33 cellular contexts compared by ENCODE assay signal in the genomic region with DNA sequence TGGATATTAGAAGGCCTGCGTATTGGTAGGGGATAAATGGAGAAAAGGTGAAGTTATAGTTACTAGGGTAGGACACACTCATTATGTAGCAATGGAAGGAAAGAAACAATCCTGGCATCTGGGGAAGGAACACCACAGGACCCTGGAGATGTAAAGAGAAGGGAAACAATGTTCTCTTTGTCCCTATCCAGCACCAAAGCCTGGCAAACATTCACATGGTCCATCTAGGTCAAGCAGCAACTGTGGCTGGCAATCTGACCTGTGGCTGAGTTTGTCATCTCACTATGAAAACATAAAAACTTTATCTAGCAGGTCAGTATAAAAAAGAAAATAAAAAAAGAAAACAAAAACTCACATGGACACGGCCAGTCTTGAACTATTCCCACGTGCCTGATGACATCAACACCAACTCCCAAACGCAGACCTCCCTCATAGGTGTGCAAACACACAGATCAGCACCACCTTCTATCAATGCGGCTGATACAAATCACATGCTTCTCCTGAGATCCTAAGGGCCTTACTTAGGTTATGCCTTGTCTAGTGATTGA. TPM values are rescaled to one million over a fixed set of nuclear protein-coding genes. Genes with fewer than 3 reads are reported as not detected.
A peak's percentile ranks its signal among the peaks of the same experiment; 100 is the strongest.
DNase-seq lines count a peak whose midpoint lies in the region; ATAC-seq, FAIRE-seq and TF ChIP-seq lines count a peak whose summit lies in the region.
"Had no signal": no experiment of that assay in that cellular context is flagged by ENCODE, and none has a peak within 500 bp of the region (broad histone marks: within the 10 kb centered on the region; RNA-seq: fewer than 3 reads in every experiment).

No MANE protein-coding gene starts in this region.

- H3K9me3 Mint-ChIP-seq in neural progenitor cell: peaks cover 2% of the 10 kb centered on the region
- H3K9me3 Mint-ChIP-seq: activated CD4-positive, alpha-beta T cell treated with anti-CD3 and anti-CD28 coated beads, Interleukin-2, amount 10 ng/mL, durations not matched to agents 24 days and 14 days; activated T-helper 1 cell treated with anti-CD3 and anti-CD28 coated beads, Interleukin-12 subunit alpha, Interleukin-12 subunit beta, Interleukin-2, Interleukin-4 antibody, amounts not matched to agents 30 ng/mL and 10 ng/mL and 1 ng/mL, durations not matched to agents 14 hours and 24 hours and 36 hours; central memory CD8-positive, alpha-beta T cell; natural killer cell treated with Interleukin-12 subunit alpha and Interleukin-12 subunit beta and Interleukin-15 and Interleukin-18, amount 100 ng/mL, for 72 hours; stimulated activated naive B cell treated with anti-CD40 and anti-IgM and Interleukin-4, amounts not matched to agents 10 μg/mL and 1 μg/mL and 100 μg/mL, for 72 hours had no signal

- H3K36me3 ChIP-seq in HepG2 (replicated peaks in 1 of 2; ENCODE audit: control insufficient read depth in 1 of 2, insufficient read depth in 2 of 2, low read length in 2 of 2): no peaks in the 10 kb centered on the region; a peak in 2 of 5 replicates
- H3K36me3 ChIP-seq in right lobe of liver: no peaks in the 10 kb centered on the region
- no peaks in the 10 kb centered on the region for H3K36me3 ChIP-seq in neural progenitor cell
- H3K36me3 ChIP-seq: transverse colon had no signal

- TF ChIP-seq POLR2A in HepG2 (IDR thresholded peaks at IDR 0.05; ENCODE audit: insufficient read depth in 1 of 2, low read depth in 2 of 2, low read length in 2 of 2) (no peak), right lobe of liver (IDR thresholded peaks at IDR 0.05) (no peak), H54 (IDR thresholded peaks at IDR 0.05; ENCODE audit: low read depth, low read length) (no peak)

- peak; percentile 80 for DNase-seq in HepG2 (ENCODE audit: low spot score)
- DNase-seq in right lobe of liver: no peak
- peak; percentile 84 for DNase-seq in globus pallidus (ENCODE audit: low spot score)
- no peak for DNase-seq in neural progenitor cell (ENCODE audit: low spot score)
- DNase-seq in KG1 (lab: John Stamatoyannopoulos, UW): no peak
- DNase-seq in RKO (ENCODE audit: low spot score): no peak
- DNase-seq in stimulated activated CD4-positive, alpha-beta T cell treated with anti-CD3 and anti-CD28 coated beads, Interleukin-15, amount 100 ng/mL, for 24 hours: no peak
- DNase-seq in H54 (ENCODE audit: insufficient read length, low spot score): no peak
- DNase-seq: activated CD4-positive, alpha-beta T cell treated with anti-CD3 and anti-CD28 coated beads, Interleukin-2, amount 10 ng/mL, durations not matched to agents 24 days and 14 days; activated naive CD4-positive, alpha-beta T cell treated with anti-CD3 and anti-CD28 coated beads, Interleukin-2, amount 50 U/mL, for 16 hours; Caco-2; erythroblast; left cardiac atrium; mesendoderm; NCI-H1694 treated with DMSO at 0.1 percent for 48 hours; NCI-H2171 treated with DMSO at 0.1 percent for 48 hours; NCI-H526; RPMI8226; SK-N-SH; stimulated activated CD4-positive, alpha-beta T cell treated with anti-CD3 and anti-CD28 coated beads, Interleukin-2, amount 100 ng/mL, for 24 hours; stimulated activated naive B cell treated with anti-CD40 and anti-IgM and Interleukin-4, amounts not matched to agents 10 μg/mL and 1 μg/mL and 100 μg/mL, for 72 hours; T-helper 2 cell; transverse colon had no signal

- H3K4me3 ChIP-seq in HepG2 (replicated peaks in 1 of 3; ENCODE audit: insufficient read depth in 1 of 3, low read depth in 2 of 3, low read length in 3 of 3) (peak overlapping the region in 1 of 3 experiments; percentile 25; a peak in 1 of 6 replicates), right lobe of liver (no peak overlapping the region), neural progenitor cell (no peak overlapping the region)
- H3K4me3 ChIP-seq: K562, skin epidermis, transverse colon had no signal

- H4K20me1 ChIP-seq in HepG2 (ENCODE audit: insufficient read depth, low read length) (no peaks in the 10 kb centered on the region), neural progenitor cell (ENCODE audit: low read depth) (no peaks in the 10 kb centered on the region)

- H2AFZ ChIP-seq in HepG2 (ENCODE audit: low read length) (no peak overlapping the region), neural progenitor cell (replicated peaks) (no peak overlapping the region)

- WGBS in HepG2 (ENCODE audit: low lambda C conversion rate): 18% methylated on average over 4 of the region's 5 CpGs
- WGBS in right lobe of liver (ENCODE audit: insufficient coverage, low coverage, low lambda C conversion rate, missing lambda C conversion rate): 27% methylated on average over 5 of the region's 5 CpGs

- POLR2A ChIA-PET in HepG2 (lab: Yijun Ruan, JAX): no interaction called here

- H3K9ac ChIP-seq in HepG2 (ENCODE audit: insufficient read depth, low read depth, low read length) (0 out of 2 replicates have a peak overlapping the region, but pooled peaks have one; percentile 35), neural progenitor cell (no peak overlapping the region)
- H3K9ac ChIP-seq: SK-N-SH had no signal

- H3K27me3 Mint-ChIP-seq in neural progenitor cell (ENCODE audit: insufficient read depth, low read depth): peaks cover 4% of the 10 kb centered on the region
- H3K27me3 Mint-ChIP-seq: activated CD4-positive, alpha-beta T cell treated with anti-CD3 and anti-CD28 coated beads, Interleukin-2, amount 10 ng/mL, durations not matched to agents 24 days and 14 days; central memory CD8-positive, alpha-beta T cell; natural killer cell treated with Interleukin-12 subunit alpha and Interleukin-12 subunit beta and Interleukin-15 and Interleukin-18, amount 100 ng/mL, for 72 hours; stimulated activated naive B cell treated with anti-CD40 and anti-IgM and Interleukin-4, amounts not matched to agents 10 μg/mL and 1 μg/mL and 100 μg/mL, for 72 hours had no signal

- peak overlapping the region; percentile 63 for H3K27ac ChIP-seq in HepG2 (ENCODE audit: extremely low read length, insufficient read depth, low read length)
- H3K27ac ChIP-seq in right lobe of liver: peak overlapping the region in 1 of 3 donors; percentile 42
- H3K27ac ChIP-seq in neural progenitor cell: no peak overlapping the region
- H3K27ac ChIP-seq: transverse colon had no signal

- H3K4me3 Mint-ChIP-seq in neural progenitor cell: no peak overlapping the region
- H3K4me3 Mint-ChIP-seq: activated CD4-positive, alpha-beta T cell treated with anti-CD3 and anti-CD28 coated beads, Interleukin-2, amount 10 ng/mL, durations not matched to agents 24 days and 14 days; activated T-helper 1 cell treated with anti-CD3 and anti-CD28 coated beads, Interleukin-12 subunit alpha, Interleukin-12 subunit beta, Interleukin-2, Interleukin-4 antibody, amounts not matched to agents 30 ng/mL and 10 ng/mL and 1 ng/mL, durations not matched to agents 14 hours and 24 hours and 36 hours; central memory CD8-positive, alpha-beta T cell; natural killer cell treated with Interleukin-12 subunit alpha and Interleukin-12 subunit beta and Interleukin-15 and Interleukin-18, amount 100 ng/mL, for 72 hours; stimulated activated naive B cell treated with anti-CD40 and anti-IgM and Interleukin-4, amounts not matched to agents 10 μg/mL and 1 μg/mL and 100 μg/mL, for 72 hours had no signal

- no TSS peak for BruUV-seq in HepG2 (replicated peaks; lab: Mats Ljungman, UMichigan)

- H3K4me2 ChIP-seq in HepG2 (ENCODE audit: low read depth, low read length): peak overlapping the region; percentile 64
- H3K4me2 ChIP-seq in neural progenitor cell: peak overlapping the region; percentile 3

- H3K9me3 ChIP-seq in HepG2 (ENCODE audit: low read length) (no peaks in the 10 kb centered on the region), right lobe of liver (no peaks in the 10 kb centered on the region), neural progenitor cell (ENCODE audit: low read depth) (no peaks in the 10 kb centered on the region)
- H3K9me3 ChIP-seq: Caco-2, SK-N-SH, transverse colon had no signal

- FAIRE-seq in HepG2 (lab: Jason Lieb, UNC): peak; percentile 82
- no peak for FAIRE-seq in H54 (lab: Jason Lieb, UNC)
- FAIRE-seq: A204.1, K562 had no signal

- no peak overlapping the region for H3K27ac Mint-ChIP-seq in neural progenitor cell
- H3K27ac Mint-ChIP-seq: activated CD4-positive, alpha-beta T cell treated with anti-CD3 and anti-CD28 coated beads, Interleukin-2, amount 10 ng/mL, durations not matched to agents 24 days and 14 days; activated T-helper 1 cell treated with anti-CD3 and anti-CD28 coated beads, Interleukin-12 subunit alpha, Interleukin-12 subunit beta, Interleukin-2, Interleukin-4 antibody, amounts not matched to agents 30 ng/mL and 10 ng/mL and 1 ng/mL, durations not matched to agents 14 hours and 24 hours and 36 hours; natural killer cell treated with Interleukin-12 subunit alpha and Interleukin-12 subunit beta and Interleukin-15 and Interleukin-18, amount 100 ng/mL, for 72 hours; stimulated activated naive B cell treated with anti-CD40 and anti-IgM and Interleukin-4, amounts not matched to agents 10 μg/mL and 1 μg/mL and 100 μg/mL, for 72 hours had no signal

- peaks cover 25% of the 10 kb centered on the region for H3F3A ChIP-seq in neural progenitor cell (ENCODE audit: low read depth)

- in situ Hi-C loops in HepG2 (cut with HindIII; ENCODE audit: extremely low pct_ligation_motif_present, low pct_unique_long_range_greater_than_20kb): no loop called here

- CTCF ChIA-PET in HepG2 (lab: Yijun Ruan, JAX; ENCODE audit: low intra/inter-chr PET ratio, low total read pairs): interaction anchor here (1.6 kb wide), 1 partner anchor 17 kb away, joined by 4 read pairs; no protein-coding TSS in a partner anchor

- ATAC-seq in HepG2 (no peak), right lobe of liver (no peak)
- ATAC-seq: K562; left cardiac atrium; natural killer cell treated with Interleukin-12 subunit alpha and Interleukin-12 subunit beta and Interleukin-15 and Interleukin-18, amount 100 ng/mL, for 72 hours; stimulated activated naive B cell treated with anti-CD40 and anti-IgM and Interleukin-4, amounts not matched to agents 10 μg/mL and 1 μg/mL and 100 μg/mL, for 72 hours had no signal

- no peak for TF ChIP-seq EP300 in HepG2 (IDR thresholded peaks at IDR 0.05; ENCODE audit: low read depth in 2 of 2, low read length in 2 of 2)
- TF ChIP-seq EP300 in HepG2 (CRISPR knock-in tag; IDR thresholded peaks at IDR 0.05; ENCODE audit: borderline replicate concordance): no peak

- H3K4me1 Mint-ChIP-seq in neural progenitor cell: peaks cover 45% of the 10 kb centered on the region

- no peak for TF ChIP-seq RAD21 in HepG2 (CRISPR knock-in tag; IDR thresholded peaks at IDR 0.05)

- no peaks in the 10 kb centered on the region for H3K27me3 ChIP-seq in HepG2 (ENCODE audit: control insufficient read depth in 1 of 2, insufficient read depth in 2 of 2, low read length in 2 of 2)
- H3K27me3 ChIP-seq in right lobe of liver: no peaks in the 10 kb centered on the region
- no peaks in the 10 kb centered on the region for H3K27me3 ChIP-seq in neural progenitor cell
- H3K27me3 ChIP-seq: transverse colon had no signal

- intact Hi-C loops in HepG2 (cut with micrococcal nuclease; ENCODE audit: unreplicated experiment): loop anchor here (5.0 kb wide), 1 partner anchor 234 kb away; no protein-coding TSS in a partner anchor
- intact Hi-C loops in right lobe of liver (cut with DNase I): loop anchor here in 1 of 2 donors (10.0 kb wide), 1 partner anchor 443 kb away; no protein-coding TSS in a partner anchor

- H3K36me3 Mint-ChIP-seq in neural progenitor cell: no peaks in the 10 kb centered on the region
- H3K36me3 Mint-ChIP-seq: natural killer cell treated with Interleukin-12 subunit alpha and Interleukin-12 subunit beta and Interleukin-15 and Interleukin-18, amount 100 ng/mL, for 72 hours; stimulated activated naive B cell treated with anti-CD40 and anti-IgM and Interleukin-4, amounts not matched to agents 10 μg/mL and 1 μg/mL and 100 μg/mL, for 72 hours had no signal

- H3K4me1 ChIP-seq in HepG2 (ENCODE audit: insufficient read depth, low read length) (peaks cover 82% of the 10 kb centered on the region), right lobe of liver (peaks cover 0 to 50% (median 4%) of the 10 kb centered on the region in 4 donors), neural progenitor cell (peaks cover 32% of the 10 kb centered on the region)

- peaks cover 49% of the 10 kb centered on the region for H3K79me2 ChIP-seq in HepG2 (ENCODE audit: insufficient read depth, low read length)
- peaks cover 41% of the 10 kb centered on the region for H3K79me2 ChIP-seq in neural progenitor cell (ENCODE audit: low read depth)

- TF ChIP-seq CTCF in HepG2 (CRISPR knock-in tag; IDR thresholded peaks at IDR 0.05) (no peak), right lobe of liver (IDR thresholded peaks at IDR 0.05) (no peak), neural progenitor cell (IDR thresholded peaks at IDR 0.05) (no peak)

RNA-seq across cellular contexts. Expression of a gene that starts 2.6 kb away (rescaled TPM):
- total RNA-seq in HepG2 (2016; rRNA removed; fragmentation: Illumina TruSeq; extraction: Trizol): 7.9 and 15.9 TPM in 2 replicates
- 4.5 and 5.3 TPM in 2 replicates for total RNA-seq in HepG2 (2016; cell fraction: cytosol; rRNA removed; fragmentation: Illumina TruSeq; extraction: Trizol; ENCODE audit: low read depth)
- total RNA-seq in HepG2 (2016; cell fraction: insoluble cytoplasmic fraction; rRNA removed; fragmentation: Illumina TruSeq; extraction: Trizol): 5.7 and 18.9 TPM in 2 replicates
- total RNA-seq in HepG2 (2016; cell fraction: membrane; rRNA removed; fragmentation: Illumina TruSeq; extraction: Trizol): 5.6 and 9.7 TPM in 2 replicates
- 26.2 and 26.6 TPM in 2 replicates for total RNA-seq in HepG2 (2016; cell fraction: nucleus; rRNA removed; fragmentation: Illumina TruSeq; extraction: Trizol)
- polyA plus RNA-seq in HepG2 (2011; rRNA removed): 15.3 and 17.7 TPM in 2 replicates
- 5.3 and 6.1 TPM in 2 replicates for polyA plus RNA-seq in HepG2 (2011; cell fraction: cytosol; rRNA removed)
- 104 and 129 TPM in 2 replicates for polyA plus RNA-seq in HepG2 (2011; cell fraction: nucleus; rRNA removed)
- polyA plus RNA-seq in HepG2 (2012): 10.4 and 12.2 TPM in 2 replicates
- polyA plus RNA-seq in HepG2 (2016; cell fraction: cytosol; fragmentation: Illumina TruSeq; extraction: Trizol; ENCODE audit: low read depth): 5.4 and 5.6 TPM in 2 replicates
- polyA plus RNA-seq in HepG2 (2016; cell fraction: insoluble cytoplasmic fraction; fragmentation: Illumina TruSeq; extraction: Trizol; ENCODE audit: low read depth): 10.3 and 13.4 TPM in 2 replicates
- polyA plus RNA-seq in HepG2 (2016; cell fraction: membrane; fragmentation: Illumina TruSeq; extraction: Trizol; ENCODE audit: low read depth): 8.1 and 9.6 TPM in 2 replicates
- 96.8 and 106 TPM in 2 replicates for polyA plus RNA-seq in HepG2 (2016; cell fraction: nucleus; fragmentation: Illumina TruSeq; extraction: Trizol; ENCODE audit: insufficient read depth, low read depth)
- polyA minus RNA-seq in HepG2 (2011; rRNA and poly(A)+ RNA removed; ENCODE audit: low replicate concordance): 34.5 and 36.8 TPM in 2 replicates
- 6.0 and 8.1 TPM in 2 replicates for polyA minus RNA-seq in HepG2 (2011; cell fraction: cytosol; rRNA and poly(A)+ RNA removed)
- 38.1 and 42.3 TPM in 2 replicates for polyA minus RNA-seq in HepG2 (2011; cell fraction: nucleus; rRNA and poly(A)+ RNA removed)
- 10 to 100 TPM in 5 of 6 experiments, 1 to 10 TPM in 1; 5.5 to 15.9 (median 12.9) TPM for total RNA-seq in right lobe of liver
- 6.2 and 14.7 TPM in 2 replicates for total RNA-seq in neural progenitor cell (ENCODE audit: low replicate concordance)

RNA-seq across cellular contexts. Expression of a gene that starts 2.8 kb away (rescaled TPM):
- total RNA-seq in HepG2 (2016; rRNA removed; fragmentation: Illumina TruSeq; extraction: Trizol) (26.9 and 27.6 TPM in 2 replicates), right lobe of liver (100 to 1,000 TPM in 1 of 6 experiments, 10 to 100 TPM in 5; 31.1 to 123 (median 50.0) TPM), neural progenitor cell (ENCODE audit: low replicate concordance) (44.2 and 52.5 TPM in 2 replicates)
- total RNA-seq in HepG2 (2016; cell fraction: cytosol; rRNA removed; fragmentation: Illumina TruSeq; extraction: Trizol; ENCODE audit: low read depth): 6.7 and 6.9 TPM in 2 replicates
- 26.1 and 26.7 TPM in 2 replicates for total RNA-seq in HepG2 (2016; cell fraction: insoluble cytoplasmic fraction; rRNA removed; fragmentation: Illumina TruSeq; extraction: Trizol)
- total RNA-seq in HepG2 (2016; cell fraction: membrane; rRNA removed; fragmentation: Illumina TruSeq; extraction: Trizol): 10.4 TPM in 2 replicates
- total RNA-seq in HepG2 (2016; cell fraction: nucleus; rRNA removed; fragmentation: Illumina TruSeq; extraction: Trizol): 19.7 and 22.0 TPM in 2 replicates
- 14.4 and 15.7 TPM in 2 replicates for polyA plus RNA-seq in HepG2 (2011; rRNA removed)
- 15.4 and 20.2 TPM in 2 replicates for polyA plus RNA-seq in HepG2 (2011; cell fraction: cytosol; rRNA removed)
- 25.0 and 27.1 TPM in 2 replicates for polyA plus RNA-seq in HepG2 (2011; cell fraction: nucleus; rRNA removed)
- polyA plus RNA-seq in HepG2 (2012): 18.1 and 18.4 TPM in 2 replicates
- polyA plus RNA-seq in HepG2 (2016; cell fraction: cytosol; fragmentation: Illumina TruSeq; extraction: Trizol; ENCODE audit: low read depth): 4.9 and 5.3 TPM in 2 replicates
- polyA plus RNA-seq in HepG2 (2016; cell fraction: insoluble cytoplasmic fraction; fragmentation: Illumina TruSeq; extraction: Trizol; ENCODE audit: low read depth): 29.6 and 30.1 TPM in 2 replicates
- 7.6 and 9.5 TPM in 2 replicates for polyA plus RNA-seq in HepG2 (2016; cell fraction: membrane; fragmentation: Illumina TruSeq; extraction: Trizol; ENCODE audit: low read depth)
- 20.3 and 23.0 TPM in 2 replicates for polyA plus RNA-seq in HepG2 (2016; cell fraction: nucleus; fragmentation: Illumina TruSeq; extraction: Trizol; ENCODE audit: insufficient read depth, low read depth)
- polyA minus RNA-seq in HepG2 (2011; rRNA and poly(A)+ RNA removed; ENCODE audit: low replicate concordance): 25.0 and 25.5 TPM in 2 replicates
- polyA minus RNA-seq in HepG2 (2011; cell fraction: cytosol; rRNA and poly(A)+ RNA removed): 3.9 and 5.6 TPM in 2 replicates
- 37.7 and 42.4 TPM in 2 replicates for polyA minus RNA-seq in HepG2 (2011; cell fraction: nucleus; rRNA and poly(A)+ RNA removed)

RNA-seq across cellular contexts. Expression of a gene that starts 47.1 kb away (rescaled TPM):
- total RNA-seq in HepG2 (2016; rRNA removed; fragmentation: Illumina TruSeq; extraction: Trizol) (not detected in 2 replicates), right lobe of liver (not detected), neural progenitor cell (ENCODE audit: low replicate concordance) (not detected in 2 replicates)
- total RNA-seq in HepG2 (2016; cell fraction: cytosol; rRNA removed; fragmentation: Illumina TruSeq; extraction: Trizol; ENCODE audit: low read depth): not detected in 2 replicates
- total RNA-seq in HepG2 (2016; cell fraction: insoluble cytoplasmic fraction; rRNA removed; fragmentation: Illumina TruSeq; extraction: Trizol): not detected in 2 replicates
- not detected in 2 replicates for total RNA-seq in HepG2 (2016; cell fraction: membrane; rRNA removed; fragmentation: Illumina TruSeq; extraction: Trizol)
- not detected in 2 replicates for total RNA-seq in HepG2 (2016; cell fraction: nucleus; rRNA removed; fragmentation: Illumina TruSeq; extraction: Trizol)
- polyA plus RNA-seq in HepG2 (2011; rRNA removed): 0.04 and 0.05 TPM in 2 replicates
- polyA plus RNA-seq in HepG2 (2011; cell fraction: cytosol; rRNA removed): 0.03 and 0.09 TPM in 2 replicates
- not detected in 2 replicates for polyA plus RNA-seq in HepG2 (2011; cell fraction: nucleus; rRNA removed)
- polyA plus RNA-seq in HepG2 (2012): not detected in 2 replicates
- not detected in 2 replicates for polyA plus RNA-seq in HepG2 (2016; cell fraction: cytosol; fragmentation: Illumina TruSeq; extraction: Trizol; ENCODE audit: low read depth)
- not detected in 2 replicates for polyA plus RNA-seq in HepG2 (2016; cell fraction: insoluble cytoplasmic fraction; fragmentation: Illumina TruSeq; extraction: Trizol; ENCODE audit: low read depth)
- 0.09 TPM in 1 of 2 replicates, not detected in the other for polyA plus RNA-seq in HepG2 (2016; cell fraction: membrane; fragmentation: Illumina TruSeq; extraction: Trizol; ENCODE audit: low read depth)
- not detected in 2 replicates for polyA plus RNA-seq in HepG2 (2016; cell fraction: nucleus; fragmentation: Illumina TruSeq; extraction: Trizol; ENCODE audit: insufficient read depth, low read depth)
- not detected in 2 replicates for polyA minus RNA-seq in HepG2 (2011; rRNA and poly(A)+ RNA removed; ENCODE audit: low replicate concordance)
- polyA minus RNA-seq in HepG2 (2011; cell fraction: cytosol; rRNA and poly(A)+ RNA removed): not detected in 2 replicates
- not detected in 2 replicates for polyA minus RNA-seq in HepG2 (2011; cell fraction: nucleus; rRNA and poly(A)+ RNA removed)
- total RNA-seq: activated CD4-positive, alpha-beta T cell treated with anti-CD3 and anti-CD28 coated beads, Interleukin-2, amount 10 ng/mL, durations not matched to agents 24 days and 14 days; activated T-helper 1 cell treated with anti-CD3 and anti-CD28 coated beads, Interleukin-12 subunit alpha, Interleukin-12 subunit beta, Interleukin-2, Interleukin-4 antibody, amounts not matched to agents 30 ng/mL and 10 ng/mL and 1 ng/mL, durations not matched to agents 14 hours and 24 hours and 36 hours; Caco-2; Daoy; glomerular endothelial cell; H4; K562; left cardiac atrium; natural killer cell treated with Interleukin-12 subunit alpha and Interleukin-12 subunit beta and Interleukin-15 and Interleukin-18, amount 100 ng/mL, for 72 hours; posterior vena cava had no signal
- polyA plus RNA-seq: K562, SK-N-SH had no signal

RNA-seq across cellular contexts. Expression of a gene that starts 58.8 kb away (rescaled TPM):
- total RNA-seq in HepG2 (2016; rRNA removed; fragmentation: Illumina TruSeq; extraction: Trizol) (11.7 and 17.5 TPM in 2 replicates), right lobe of liver (1 to 10 TPM; 2.5 to 4.4 (median 3.1) TPM), neural progenitor cell (ENCODE audit: low replicate concordance) (19.1 and 23.5 TPM in 2 replicates)
- total RNA-seq in HepG2 (2016; cell fraction: cytosol; rRNA removed; fragmentation: Illumina TruSeq; extraction: Trizol; ENCODE audit: low read depth): 0.71 TPM in 2 replicates
- total RNA-seq in HepG2 (2016; cell fraction: insoluble cytoplasmic fraction; rRNA removed; fragmentation: Illumina TruSeq; extraction: Trizol): 11.1 and 18.2 TPM in 2 replicates
- total RNA-seq in HepG2 (2016; cell fraction: membrane; rRNA removed; fragmentation: Illumina TruSeq; extraction: Trizol): 4.1 and 4.7 TPM in 2 replicates
- 8.0 and 8.7 TPM in 2 replicates for total RNA-seq in HepG2 (2016; cell fraction: nucleus; rRNA removed; fragmentation: Illumina TruSeq; extraction: Trizol)
- 4.7 and 6.0 TPM in 2 replicates for polyA plus RNA-seq in HepG2 (2011; rRNA removed)
- polyA plus RNA-seq in HepG2 (2011; cell fraction: cytosol; rRNA removed): 3.0 and 4.2 TPM in 2 replicates
- 2.7 and 3.4 TPM in 2 replicates for polyA plus RNA-seq in HepG2 (2011; cell fraction: nucleus; rRNA removed)
- 5.0 and 5.4 TPM in 2 replicates for polyA plus RNA-seq in HepG2 (2012)
- polyA plus RNA-seq in HepG2 (2016; cell fraction: cytosol; fragmentation: Illumina TruSeq; extraction: Trizol; ENCODE audit: low read depth): 0.28 and 0.33 TPM in 2 replicates
- polyA plus RNA-seq in HepG2 (2016; cell fraction: insoluble cytoplasmic fraction; fragmentation: Illumina TruSeq; extraction: Trizol; ENCODE audit: low read depth): 10.5 and 10.6 TPM in 2 replicates
- polyA plus RNA-seq in HepG2 (2016; cell fraction: membrane; fragmentation: Illumina TruSeq; extraction: Trizol; ENCODE audit: low read depth): 1.5 and 1.7 TPM in 2 replicates
- polyA plus RNA-seq in HepG2 (2016; cell fraction: nucleus; fragmentation: Illumina TruSeq; extraction: Trizol; ENCODE audit: insufficient read depth, low read depth): 8.9 and 9.4 TPM in 2 replicates
- polyA minus RNA-seq in HepG2 (2011; rRNA and poly(A)+ RNA removed; ENCODE audit: low replicate concordance): 12.8 and 15.2 TPM in 2 replicates
- 7.1 and 8.6 TPM in 2 replicates for polyA minus RNA-seq in HepG2 (2011; cell fraction: cytosol; rRNA and poly(A)+ RNA removed)
- polyA minus RNA-seq in HepG2 (2011; cell fraction: nucleus; rRNA and poly(A)+ RNA removed): 5.3 and 7.1 TPM in 2 replicates

RNA-seq across cellular contexts. Expression of a gene that starts 59.1 kb away (rescaled TPM):
- total RNA-seq in HepG2 (2016; rRNA removed; fragmentation: Illumina TruSeq; extraction: Trizol): 1.3 and 2.0 TPM in 2 replicates
- 0.40 TPM in 1 of 2 replicates, not detected in the other for total RNA-seq in HepG2 (2016; cell fraction: cytosol; rRNA removed; fragmentation: Illumina TruSeq; extraction: Trizol; ENCODE audit: low read depth)
- total RNA-seq in HepG2 (2016; cell fraction: insoluble cytoplasmic fraction; rRNA removed; fragmentation: Illumina TruSeq; extraction: Trizol): 1.4 and 3.0 TPM in 2 replicates
- 0.10 and 0.49 TPM in 2 replicates for total RNA-seq in HepG2 (2016; cell fraction: membrane; rRNA removed; fragmentation: Illumina TruSeq; extraction: Trizol)
- total RNA-seq in HepG2 (2016; cell fraction: nucleus; rRNA removed; fragmentation: Illumina TruSeq; extraction: Trizol): 1.1 TPM in 2 replicates
- polyA plus RNA-seq in HepG2 (2011; rRNA removed): 0.09 TPM in 2 replicates
- 0.11 TPM in 1 of 2 replicates, not detected in the other for polyA plus RNA-seq in HepG2 (2011; cell fraction: cytosol; rRNA removed)
- polyA plus RNA-seq in HepG2 (2011; cell fraction: nucleus; rRNA removed): 0.05 and 0.24 TPM in 2 replicates
- polyA plus RNA-seq in HepG2 (2012): 0.05 TPM in 1 of 2 replicates, not detected in the other
- 0.11 TPM in 1 of 2 replicates, not detected in the other for polyA plus RNA-seq in HepG2 (2016; cell fraction: cytosol; fragmentation: Illumina TruSeq; extraction: Trizol; ENCODE audit: low read depth)
- polyA plus RNA-seq in HepG2 (2016; cell fraction: insoluble cytoplasmic fraction; fragmentation: Illumina TruSeq; extraction: Trizol; ENCODE audit: low read depth): 0.82 and 1.2 TPM in 2 replicates
- polyA plus RNA-seq in HepG2 (2016; cell fraction: membrane; fragmentation: Illumina TruSeq; extraction: Trizol; ENCODE audit: low read depth): 0.07 and 0.10 TPM in 2 replicates
- polyA plus RNA-seq in HepG2 (2016; cell fraction: nucleus; fragmentation: Illumina TruSeq; extraction: Trizol; ENCODE audit: insufficient read depth, low read depth): 0.47 and 0.82 TPM in 2 replicates
- polyA minus RNA-seq in HepG2 (2011; rRNA and poly(A)+ RNA removed; ENCODE audit: low replicate concordance): 0.51 TPM in 1 of 2 replicates, not detected in the other
- not detected in 2 replicates for polyA minus RNA-seq in HepG2 (2011; cell fraction: cytosol; rRNA and poly(A)+ RNA removed)
- 0.39 TPM in 1 of 2 replicates, not detected in the other for polyA minus RNA-seq in HepG2 (2011; cell fraction: nucleus; rRNA and poly(A)+ RNA removed)
- total RNA-seq in right lobe of liver: under 1 TPM in 4 of 6 experiments, not detected in 2; 0.12 to 0.42 (median 0.31) TPM
- total RNA-seq in neural progenitor cell (ENCODE audit: low replicate concordance): 2.2 and 2.4 TPM in 2 replicates

Comparison
In these comparisons a context has a peak if more than half of its experiments do, and no peak if none do; other contexts are left out.
1. DNase-seq: peak in HepG2 (single experiment) and globus pallidus (single experiment); none in right lobe of liver (0 of 3), neural progenitor cell (single experiment), KG1 (single experiment), RKO (single experiment), stimulated activated CD4-positive, alpha-beta T cell treated with anti-CD3 and anti-CD28 coated beads, Interleukin-15, amount 100 ng/mL, for 24 hours (single experiment) and H54 (single experiment).